Comparison of ENCODE assay signal across 1 cellular context in the genomic region with DNA sequence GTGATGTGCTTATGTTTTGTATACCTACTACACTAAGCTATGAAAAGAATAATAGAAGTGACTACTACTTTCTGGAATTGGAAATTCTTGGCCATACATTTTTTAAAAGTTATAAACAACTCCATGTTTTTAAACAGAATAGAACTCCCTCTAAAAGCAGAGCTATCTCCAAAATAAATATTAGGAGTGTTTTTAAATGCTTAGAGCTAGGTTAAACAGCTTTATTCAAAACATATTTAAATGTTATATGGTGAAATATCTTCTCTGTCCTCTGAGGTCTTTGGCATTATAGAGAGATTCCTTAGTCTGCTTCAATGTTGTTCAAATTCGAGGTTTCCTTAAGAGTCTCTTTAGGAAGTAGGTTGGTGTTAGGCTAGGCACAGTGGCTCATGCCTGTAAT.
A peak's percentile ranks its signal among the peaks of the same experiment; 100 is the strongest.
TF ChIP-seq lines count a peak whose summit lies in the region.

No MANE protein-coding gene starts in this region.

TF ChIP-seq in K562, 482 proteins besides CTCF, POLR2A, EP300 and RAD21:
- TF ChIP-seq, protein P1, sequence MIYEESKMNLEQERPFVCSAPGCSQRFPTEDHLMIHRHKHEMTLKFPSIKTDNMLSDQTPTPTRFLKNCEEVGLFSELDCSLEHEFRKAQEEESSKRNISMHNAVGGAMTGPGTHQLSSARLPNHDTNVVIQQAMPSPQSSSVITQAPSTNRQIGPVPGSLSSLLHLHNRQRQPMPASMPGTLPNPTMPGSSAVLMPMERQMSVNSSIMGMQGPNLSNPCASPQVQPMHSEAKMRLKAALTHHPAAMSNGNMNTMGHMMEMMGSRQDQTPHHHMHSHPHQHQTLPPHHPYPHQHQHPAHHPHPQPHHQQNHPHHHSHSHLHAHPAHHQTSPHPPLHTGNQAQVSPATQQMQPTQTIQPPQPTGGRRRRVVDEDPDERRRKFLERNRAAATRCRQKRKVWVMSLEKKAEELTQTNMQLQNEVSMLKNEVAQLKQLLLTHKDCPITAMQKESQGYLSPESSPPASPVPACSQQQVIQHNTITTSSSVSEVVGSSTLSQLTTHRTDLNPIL (CRISPR knock-in tag; IDR thresholded peaks at IDR 0.05): no peak
- no peak for TF ChIP-seq HNRNPL (IDR thresholded peaks at IDR 0.05; ENCODE audit: low read depth, low read length)
- no peak for TF ChIP-seq SIX5 (IDR thresholded peaks at IDR 0.05; ENCODE audit: borderline replicate concordance in 1 of 2, insufficient read depth in 1 of 2, low read depth in 1 of 2, low read length in 2 of 2)
- TF ChIP-seq RBM25 (IDR thresholded peaks at IDR 0.05; ENCODE audit: low read depth, low read length, severe bottlenecking): peak; percentile 1
- TF ChIP-seq, protein P2, sequence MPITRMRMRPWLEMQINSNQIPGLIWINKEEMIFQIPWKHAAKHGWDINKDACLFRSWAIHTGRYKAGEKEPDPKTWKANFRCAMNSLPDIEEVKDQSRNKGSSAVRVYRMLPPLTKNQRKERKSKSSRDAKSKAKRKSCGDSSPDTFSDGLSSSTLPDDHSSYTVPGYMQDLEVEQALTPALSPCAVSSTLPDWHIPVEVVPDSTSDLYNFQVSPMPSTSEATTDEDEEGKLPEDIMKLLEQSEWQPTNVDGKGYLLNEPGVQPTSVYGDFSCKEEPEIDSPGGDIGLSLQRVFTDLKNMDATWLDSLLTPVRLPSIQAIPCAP (CRISPR knock-in tag; IDR thresholded peaks at IDR 0.05; ENCODE audit: borderline replicate concordance): no peak
- TF ChIP-seq TAF15 (IDR thresholded peaks at IDR 0.05; ENCODE audit: low read depth, low read length): no peak
- no peak for TF ChIP-seq CBX3 (IDR thresholded peaks at IDR 0.05; ENCODE audit: borderline replicate concordance in 1 of 2, low read length in 2 of 2)
TF ChIP-seq in K562: peak in this region for 1.
